In the genomic region with DNA sequence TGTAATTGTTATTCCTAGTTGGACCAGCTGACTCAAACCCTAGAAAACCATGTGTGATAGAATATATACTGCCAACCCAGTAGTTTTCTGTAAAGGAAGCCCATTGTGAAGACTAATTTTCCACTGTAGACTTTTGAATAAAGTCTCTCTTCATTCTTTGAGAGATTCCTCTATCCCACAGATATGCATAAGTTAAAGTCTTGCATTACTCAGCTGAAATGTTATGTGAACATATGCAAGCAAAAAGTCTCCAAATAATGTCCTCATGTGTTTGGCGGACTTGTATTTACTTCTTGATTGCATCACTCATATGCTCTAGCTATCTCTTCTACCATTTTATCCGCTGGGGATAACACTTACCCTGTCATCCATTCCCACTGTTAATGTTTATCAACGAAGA, we compare ENCODE assay signal across 30 cellular contexts. TPM values are rescaled to one million over a fixed set of nuclear protein-coding genes. Genes with fewer than 3 reads are reported as not detected.
DNase-seq lines count a peak whose midpoint lies in the region; ATAC-seq, FAIRE-seq and TF ChIP-seq lines count a peak whose summit lies in the region.
"Had no signal": no experiment of that assay in that cellular context is flagged by ENCODE, and none has a peak within 500 bp of the region (broad histone marks: within the 10 kb centered on the region; RNA-seq: fewer than 3 reads in every experiment).

No MANE protein-coding gene starts in this region.

- no peak overlapping the region for H3K4me3 ChIP-seq in astrocyte (ENCODE audit: insufficient read depth, low read depth, low read length)
- H3K4me3 ChIP-seq in fibroblast of lung (replicated peaks in 1 of 4; ENCODE audit: control extremely low read depth in 1 of 4, insufficient read depth in 1 of 4, low read depth in 3 of 4, low read length in 4 of 4), result no peak overlapping the region
- no peak overlapping the region for H3K4me3 ChIP-seq in skeletal muscle cell (ENCODE audit: low read depth, low read length)
- H3K4me3 ChIP-seq: BLaER1 treated with 17β-estradiol and CSF1 and Interleukin-3, amounts not matched to agents 10 nM and 100 nM; cardiac muscle cell; GM23338; spleen; stomach had no signal

- H4K20me1 ChIP-seq in astrocyte (ENCODE audit: insufficient read depth, low read length) (no peaks in the 10 kb centered on the region), fibroblast of lung (ENCODE audit: control insufficient read depth, extremely low read depth, insufficient read depth, low read length) (no peaks in the 10 kb centered on the region)
- H4K20me1 ChIP-seq: BLaER1 treated with 17β-estradiol and CSF1 and Interleukin-3, amounts not matched to agents 10 nM and 100 nM had no signal

- H3K9me3 ChIP-seq in astrocyte (ENCODE audit: insufficient read depth, low read depth, low read length) (no peaks in the 10 kb centered on the region), fibroblast of lung (ENCODE audit: control insufficient read depth, insufficient read depth, low read depth, low read length) (no peaks in the 10 kb centered on the region)
- H3K9me3 ChIP-seq: BLaER1 treated with 17β-estradiol and CSF1 and Interleukin-3, amounts not matched to agents 10 nM and 100 nM; spleen; stomach had no signal

- no peak for TF ChIP-seq CTCF in astrocyte (IDR thresholded peaks at IDR 0.05; ENCODE audit: insufficient read depth, low read depth, low read length)
- TF ChIP-seq CTCF in fibroblast of lung (conservative IDR thresholded peaks at IDR 0.05 in 1 of 2, IDR thresholded peaks at IDR 0.05 in 1 of 2; ENCODE audit: low read depth in 1 of 2, low read length in 2 of 2), result no peak

- H3K27ac Mint-ChIP-seq in astrocyte (ENCODE audit: unreplicated experiment), result peak overlapping the region; percentile 92
- H3K27ac Mint-ChIP-seq: activated CD4-positive, alpha-beta T cell treated with anti-CD3 and anti-CD28 coated beads for 36 hours; activated T-helper 2 cell treated with anti-CD3 and anti-CD28 coated beads, Interferon-gamma antibody, Interleukin-2, Interleukin-4, amounts not matched to agents 10 μg/mL and 5 μg/mL and 100 μg/mL, durations not matched to agents 14 hours and 24 hours and 36 hours; GM23338; immature natural killer cell; nephron had no signal

- no peaks in the 10 kb centered on the region for H3K36me3 ChIP-seq in astrocyte (ENCODE audit: insufficient read depth, low read length)
- H3K36me3 ChIP-seq in fibroblast of lung (ENCODE audit: control insufficient read depth, insufficient read depth, low read length), result no peaks in the 10 kb centered on the region
- H3K36me3 ChIP-seq: BLaER1 treated with 17β-estradiol and CSF1 and Interleukin-3, amounts not matched to agents 10 nM and 100 nM; cardiac muscle cell; spleen; stomach had no signal

- peak; percentile 80 for FAIRE-seq in astrocyte (lab: Jason Lieb, UNC)
- FAIRE-seq: urothelium cell line had no signal

- peaks cover 14% of the 10 kb centered on the region for H3K4me1 Mint-ChIP-seq in astrocyte (ENCODE audit: low read depth, unreplicated experiment)
- H3K4me1 Mint-ChIP-seq: activated CD4-positive, alpha-beta T cell treated with anti-CD3 and anti-CD28 coated beads for 36 hours; immature natural killer cell; nephron had no signal

- ATAC-seq in SK-N-SH treated with all-trans-retinoic acid at 6 μM for 48 hours, result no peak
- ATAC-seq: activated CD4-positive, alpha-beta T cell treated with anti-CD3 and anti-CD28 coated beads for 36 hours; GM23338; left colon had no signal

- H3K4me2 ChIP-seq in astrocyte (ENCODE audit: low read length) (peak overlapping the region; percentile 24), fibroblast of lung (ENCODE audit: extremely low read depth, insufficient read depth, low read length) (no peak overlapping the region)
- H3K4me2 ChIP-seq: BLaER1 treated with 17β-estradiol and CSF1 and Interleukin-3, amounts not matched to agents 10 nM and 100 nM; GM23338 had no signal

- H3K27me3 Mint-ChIP-seq in astrocyte (ENCODE audit: low read depth, unreplicated experiment), result no peaks in the 10 kb centered on the region

- H3K27me3 ChIP-seq in astrocyte (ENCODE audit: insufficient read depth, low read length), result no peaks in the 10 kb centered on the region
- no peaks in the 10 kb centered on the region for H3K27me3 ChIP-seq in fibroblast of lung (ENCODE audit: control insufficient read depth, insufficient read depth, low read length)
- H3K27me3 ChIP-seq: BLaER1 treated with 17β-estradiol and CSF1 and Interleukin-3, amounts not matched to agents 10 nM and 100 nM; cardiac muscle cell; spleen; stomach had no signal

- no peaks in the 10 kb centered on the region for H3K79me2 ChIP-seq in astrocyte (ENCODE audit: insufficient read depth, low read length)
- no peaks in the 10 kb centered on the region for H3K79me2 ChIP-seq in fibroblast of lung (ENCODE audit: control insufficient read depth, insufficient read depth, low read length)
- H3K79me2 ChIP-seq: parathyroid adenoma had no signal

- no peak overlapping the region for H3K9ac ChIP-seq in astrocyte (ENCODE audit: low read length)
- no peak overlapping the region for H3K9ac ChIP-seq in fibroblast of lung (ENCODE audit: insufficient read depth, low read length)
- H3K9ac ChIP-seq: BLaER1 treated with 17β-estradiol and CSF1 and Interleukin-3, amounts not matched to agents 10 nM and 100 nM; parathyroid adenoma had no signal

- DNase-seq in EH (ENCODE audit: low read depth) (peak; percentile 52), astrocyte (ENCODE audit: low read depth) (peak; percentile 80), fibroblast of lung (ENCODE audit: low read depth in 2 of 2) (peak; percentile 61 to 82), skeletal muscle cell (ENCODE audit: low read depth) (peak; percentile 71), dermis blood vessel endothelial cell (no peak), NCI-H1436 treated with DMSO at 0.1 percent for 48 hours (lab: John Stamatoyannopoulos, UW) (no peak)
- DNase-seq: activated CD4-positive, alpha-beta T cell treated with anti-CD3 and anti-CD28 coated beads for 36 hours; activated naive CD4-positive, alpha-beta T cell treated with anti-CD3 and anti-CD28 coated beads, Interleukin-2, amount 50 U/mL, for 16 hours; COR-L47; cortex of kidney; immature natural killer cell; left colon; mammary epithelial cell; NCI-H1048; NCI-H187 treated with DMSO at 0.1 percent for 48 hours; NCI-H2171; NCI-H82; spleen; stimulated activated CD8-positive, alpha-beta memory T cell treated with anti-CD3 and anti-CD28 coated beads, Interleukin-4, amount 100 ng/mL, for 48 hours; stomach; T1000 had no signal

- no peak overlapping the region for H3K4me3 Mint-ChIP-seq in astrocyte (ENCODE audit: unreplicated experiment)
- H3K4me3 Mint-ChIP-seq: activated CD4-positive, alpha-beta T cell treated with anti-CD3 and anti-CD28 coated beads for 36 hours; GM23338; immature natural killer cell; nephron had no signal

- no peaks in the 10 kb centered on the region for H3K9me3 Mint-ChIP-seq in astrocyte (ENCODE audit: unreplicated experiment)
- H3K9me3 Mint-ChIP-seq: activated T-helper 2 cell treated with anti-CD3 and anti-CD28 coated beads, Interferon-gamma antibody, Interleukin-2, Interleukin-4, amounts not matched to agents 10 μg/mL and 5 μg/mL and 100 μg/mL, durations not matched to agents 14 hours and 24 hours and 36 hours; GM23338; immature natural killer cell; nephron had no signal

- no peaks in the 10 kb centered on the region for H3K36me3 Mint-ChIP-seq in astrocyte (ENCODE audit: low read depth, unreplicated experiment)
- H3K36me3 Mint-ChIP-seq: immature natural killer cell had no signal

- H3K27ac ChIP-seq in astrocyte (ENCODE audit: low read depth, low read length), result no peak overlapping the region
- no peak overlapping the region for H3K27ac ChIP-seq in fibroblast of lung (ENCODE audit: insufficient read depth, low read length)
- H3K27ac ChIP-seq: BLaER1 treated with 17β-estradiol and CSF1 and Interleukin-3, amounts not matched to agents 10 nM and 100 nM; cardiac muscle cell; parathyroid adenoma; spleen; stomach; VCaP had no signal

- H3K4me1 ChIP-seq in astrocyte (ENCODE audit: insufficient read depth, low read length) (no peaks in the 10 kb centered on the region), fibroblast of lung (ENCODE audit: control insufficient read depth, extremely low read depth, insufficient read depth, low read length) (no peaks in the 10 kb centered on the region)
- H3K4me1 ChIP-seq: BLaER1 treated with 17β-estradiol and CSF1 and Interleukin-3, amounts not matched to agents 10 nM and 100 nM; parathyroid adenoma; spleen had no signal

- H2AFZ ChIP-seq in astrocyte (ENCODE audit: low read depth, low read length) (no peak overlapping the region), fibroblast of lung (ENCODE audit: low read length) (no peak overlapping the region)
- H2AFZ ChIP-seq: GM23338, parathyroid adenoma had no signal

TF ChIP-seq in SK-N-SH treated with all-trans-retinoic acid at 6 μM for 48 hours, 23 proteins besides CTCF, POLR2A, EP300 and RAD21 (continues in another document):
- no peak for TF ChIP-seq RARB (CRISPR knock-in tag; IDR thresholded peaks at IDR 0.05)
- TF ChIP-seq ZNF565 (CRISPR knock-in tag; conservative IDR thresholded peaks at IDR 0.05; ENCODE audit: low read depth), result no peak
- TF ChIP-seq ARNTL (CRISPR knock-in tag; IDR thresholded peaks at IDR 0.05; ENCODE audit: borderline replicate concordance, low read depth), result no peak
- TF ChIP-seq ISL1 (CRISPR knock-in tag; IDR thresholded peaks at IDR 0.05), result no peak
- no peak for TF ChIP-seq PPARA (CRISPR knock-in tag; IDR thresholded peaks at IDR 0.05; ENCODE audit: borderline replicate concordance)
- TF ChIP-seq, protein P1, sequence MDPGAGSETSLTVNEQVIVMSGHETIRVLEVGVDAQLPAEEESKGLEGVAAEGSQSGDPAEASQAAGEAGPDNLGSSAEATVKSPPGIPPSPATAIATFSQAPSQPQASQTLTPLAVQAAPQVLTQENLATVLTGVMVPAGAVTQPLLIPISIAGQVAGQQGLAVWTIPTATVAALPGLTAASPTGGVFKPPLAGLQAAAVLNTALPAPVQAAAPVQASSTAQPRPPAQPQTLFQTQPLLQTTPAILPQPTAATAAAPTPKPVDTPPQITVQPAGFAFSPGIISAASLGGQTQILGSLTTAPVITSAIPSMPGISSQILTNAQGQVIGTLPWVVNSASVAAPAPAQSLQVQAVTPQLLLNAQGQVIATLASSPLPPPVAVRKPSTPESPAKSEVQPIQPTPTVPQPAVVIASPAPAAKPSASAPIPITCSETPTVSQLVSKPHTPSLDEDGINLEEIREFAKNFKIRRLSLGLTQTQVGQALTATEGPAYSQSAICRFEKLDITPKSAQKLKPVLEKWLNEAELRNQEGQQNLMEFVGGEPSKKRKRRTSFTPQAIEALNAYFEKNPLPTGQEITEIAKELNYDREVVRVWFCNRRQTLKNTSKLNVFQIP (CRISPR knock-in tag; IDR thresholded peaks at IDR 0.05; ENCODE audit: borderline replicate concordance, low read depth), result no peak
- TF ChIP-seq GLIS3 (CRISPR knock-in tag; IDR thresholded peaks at IDR 0.05), result no peak
- TF ChIP-seq ZC3H10 (CRISPR knock-in tag; IDR thresholded peaks at IDR 0.05), result no peak
- no peak for TF ChIP-seq OSR1 (CRISPR knock-in tag; IDR thresholded peaks at IDR 0.05)

RNA-seq across cellular contexts. Expression of a gene that starts 35.1 kb away (rescaled TPM):
- total RNA-seq in astrocyte (0.16 and 0.53 TPM in 2 replicates), fibroblast of lung (under 0.01 and 0.17 TPM in 2 replicates), dermis blood vessel endothelial cell (0.17 and 1.2 TPM in 2 replicates)
- 0.08 and 0.15 TPM in 2 replicates for polyA plus RNA-seq in fibroblast of lung
- 0.03 and 0.07 TPM in 2 replicates for polyA plus RNA-seq in fibroblast of lung (2012)
- not detected in 2 replicates for polyA minus RNA-seq in fibroblast of lung (ENCODE audit: low replicate concordance)
- total RNA-seq: activated CD4-positive, alpha-beta T cell treated with anti-CD3 and anti-CD28 coated beads for 36 hours had no signal
- polyA plus RNA-seq: immature natural killer cell, mammary epithelial cell had no signal

Comparison
In these comparisons a context has a peak if more than half of its experiments do, and no peak if none do; other contexts are left out.
1. DNase-seq: peak in EH (single experiment), astrocyte (single experiment), fibroblast of lung (2 of 2) and skeletal muscle cell (single experiment); none in dermis blood vessel endothelial cell (single experiment) and NCI-H1436 treated with DMSO at 0.1 percent for 48 hours (single experiment).